ENCODE assay signal across 1 cellular context in the genomic region with DNA sequence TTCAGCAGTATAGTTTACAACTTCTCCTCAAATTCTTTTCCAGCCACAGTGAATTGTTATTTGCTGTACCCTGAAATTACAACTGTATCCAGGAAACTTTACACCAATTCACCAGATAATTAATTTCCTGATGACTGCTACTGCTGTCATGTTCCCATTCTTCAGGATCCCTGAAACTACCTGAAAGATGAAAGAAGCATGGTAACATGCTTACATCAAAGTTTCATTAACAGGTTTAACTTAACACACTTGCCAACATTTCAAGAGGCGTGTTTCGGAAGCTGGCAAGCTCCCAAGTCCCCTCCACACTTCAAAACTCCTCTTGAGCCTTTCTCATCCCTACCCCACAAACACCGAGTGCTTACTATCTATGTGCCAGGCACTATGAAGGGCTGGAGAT.
TF ChIP-seq lines count a peak whose summit lies in the region.

No MANE protein-coding gene starts in this region.

TF ChIP-seq in GM23338, 12 proteins besides CTCF, POLR2A, EP300 and RAD21:
- TF ChIP-seq, protein P1, sequence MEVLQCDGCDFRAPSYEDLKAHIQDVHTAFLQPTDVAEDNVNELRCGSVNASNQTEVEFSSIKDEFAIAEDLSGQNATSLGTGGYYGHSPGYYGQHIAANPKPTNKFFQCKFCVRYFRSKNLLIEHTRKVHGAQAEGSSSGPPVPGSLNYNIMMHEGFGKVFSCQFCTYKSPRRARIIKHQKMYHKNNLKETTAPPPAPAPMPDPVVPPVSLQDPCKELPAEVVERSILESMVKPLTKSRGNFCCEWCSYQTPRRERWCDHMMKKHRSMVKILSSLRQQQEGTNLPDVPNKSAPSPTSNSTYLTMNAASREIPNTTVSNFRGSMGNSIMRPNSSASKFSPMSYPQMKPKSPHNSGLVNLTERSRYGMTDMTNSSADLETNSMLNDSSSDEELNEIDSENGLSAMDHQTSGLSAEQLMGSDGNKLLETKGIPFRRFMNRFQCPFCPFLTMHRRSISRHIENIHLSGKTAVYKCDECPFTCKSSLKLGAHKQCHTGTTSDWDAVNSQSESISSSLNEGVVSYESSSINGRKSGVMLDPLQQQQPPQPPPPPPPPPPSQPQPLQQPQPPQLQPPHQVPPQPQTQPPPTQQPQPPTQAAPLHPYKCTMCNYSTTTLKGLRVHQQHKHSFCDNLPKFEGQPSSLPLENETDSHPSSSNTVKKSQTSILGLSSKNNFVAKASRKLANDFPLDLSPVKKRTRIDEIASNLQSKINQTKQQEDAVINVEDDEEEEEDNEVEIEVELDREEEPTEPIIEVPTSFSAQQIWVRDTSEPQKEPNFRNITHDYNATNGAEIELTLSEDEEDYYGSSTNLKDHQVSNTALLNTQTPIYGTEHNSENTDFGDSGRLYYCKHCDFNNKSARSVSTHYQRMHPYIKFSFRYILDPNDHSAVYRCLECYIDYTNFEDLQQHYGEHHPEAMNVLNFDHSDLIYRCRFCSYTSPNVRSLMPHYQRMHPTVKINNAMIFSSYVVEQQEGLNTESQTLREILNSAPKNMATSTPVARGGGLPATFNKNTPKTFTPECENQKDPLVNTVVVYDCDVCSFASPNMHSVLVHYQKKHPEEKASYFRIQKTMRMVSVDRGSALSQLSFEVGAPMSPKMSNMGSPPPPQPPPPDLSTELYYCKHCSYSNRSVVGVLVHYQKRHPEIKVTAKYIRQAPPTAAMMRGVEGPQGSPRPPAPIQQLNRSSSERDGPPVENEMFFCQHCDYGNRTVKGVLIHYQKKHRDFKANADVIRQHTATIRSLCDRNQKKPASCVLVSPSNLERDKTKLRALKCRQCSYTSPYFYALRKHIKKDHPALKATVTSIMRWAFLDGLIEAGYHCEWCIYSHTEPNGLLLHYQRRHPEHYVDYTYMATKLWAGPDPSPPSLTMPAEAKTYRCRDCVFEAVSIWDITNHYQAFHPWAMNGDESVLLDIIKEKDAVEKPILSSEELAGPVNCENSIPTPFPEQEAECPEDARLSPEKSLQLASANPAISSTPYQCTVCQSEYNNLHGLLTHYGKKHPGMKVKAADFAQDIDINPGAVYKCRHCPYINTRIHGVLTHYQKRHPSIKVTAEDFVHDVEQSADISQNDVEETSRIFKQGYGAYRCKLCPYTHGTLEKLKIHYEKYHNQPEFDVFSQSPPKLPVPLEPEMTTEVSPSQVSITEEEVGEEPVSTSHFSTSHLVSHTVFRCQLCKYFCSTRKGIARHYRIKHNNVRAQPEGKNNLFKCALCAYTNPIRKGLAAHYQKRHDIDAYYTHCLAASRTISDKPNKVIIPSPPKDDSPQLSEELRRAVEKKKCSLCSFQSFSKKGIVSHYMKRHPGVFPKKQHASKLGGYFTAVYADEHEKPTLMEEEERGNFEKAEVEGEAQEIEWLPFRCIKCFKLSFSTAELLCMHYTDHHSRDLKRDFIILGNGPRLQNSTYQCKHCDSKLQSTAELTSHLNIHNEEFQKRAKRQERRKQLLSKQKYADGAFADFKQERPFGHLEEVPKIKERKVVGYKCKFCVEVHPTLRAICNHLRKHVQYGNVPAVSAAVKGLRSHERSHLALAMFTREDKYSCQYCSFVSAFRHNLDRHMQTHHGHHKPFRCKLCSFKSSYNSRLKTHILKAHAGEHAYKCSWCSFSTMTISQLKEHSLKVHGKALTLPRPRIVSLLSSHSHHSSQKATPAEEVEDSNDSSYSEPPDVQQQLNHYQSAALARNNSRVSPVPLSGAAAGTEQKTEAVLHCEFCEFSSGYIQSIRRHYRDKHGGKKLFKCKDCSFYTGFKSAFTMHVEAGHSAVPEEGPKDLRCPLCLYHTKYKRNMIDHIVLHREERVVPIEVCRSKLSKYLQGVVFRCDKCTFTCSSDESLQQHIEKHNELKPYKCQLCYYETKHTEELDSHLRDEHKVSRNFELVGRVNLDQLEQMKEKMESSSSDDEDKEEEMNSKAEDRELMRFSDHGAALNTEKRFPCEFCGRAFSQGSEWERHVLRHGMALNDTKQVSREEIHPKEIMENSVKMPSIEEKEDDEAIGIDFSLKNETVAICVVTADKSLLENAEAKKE (CRISPR knock-in tag; IDR thresholded peaks at IDR 0.05), result no peak
- TF ChIP-seq STAT1 (IDR thresholded peaks at IDR 0.05; ENCODE audit: unreplicated experiment) (no peak), POLR2AphosphoS5 (IDR thresholded peaks at IDR 0.05; ENCODE audit: low read depth) (no peak), CREB1 (CRISPR knock-in tag; IDR thresholded peaks at IDR 0.05; ENCODE audit: low read depth) (no peak), ZNF114 (CRISPR knock-in tag; IDR thresholded peaks at IDR 0.05) (no peak), NANOG (IDR thresholded peaks at IDR 0.05; ENCODE audit: borderline replicate concordance) (no peak), EZH2 (IDR thresholded peaks at IDR 0.05; ENCODE audit: low read depth, unreplicated experiment) (no peak), EZH2phosphoT487 (IDR thresholded peaks at IDR 0.05; ENCODE audit: unreplicated experiment) (no peak), ZNF331 (CRISPR knock-in tag; IDR thresholded peaks at IDR 0.05; ENCODE audit: low read depth) (no peak), JUNB (IDR thresholded peaks at IDR 0.05; ENCODE audit: unreplicated experiment) (no peak)
- TF ChIP-seq, protein P2, sequence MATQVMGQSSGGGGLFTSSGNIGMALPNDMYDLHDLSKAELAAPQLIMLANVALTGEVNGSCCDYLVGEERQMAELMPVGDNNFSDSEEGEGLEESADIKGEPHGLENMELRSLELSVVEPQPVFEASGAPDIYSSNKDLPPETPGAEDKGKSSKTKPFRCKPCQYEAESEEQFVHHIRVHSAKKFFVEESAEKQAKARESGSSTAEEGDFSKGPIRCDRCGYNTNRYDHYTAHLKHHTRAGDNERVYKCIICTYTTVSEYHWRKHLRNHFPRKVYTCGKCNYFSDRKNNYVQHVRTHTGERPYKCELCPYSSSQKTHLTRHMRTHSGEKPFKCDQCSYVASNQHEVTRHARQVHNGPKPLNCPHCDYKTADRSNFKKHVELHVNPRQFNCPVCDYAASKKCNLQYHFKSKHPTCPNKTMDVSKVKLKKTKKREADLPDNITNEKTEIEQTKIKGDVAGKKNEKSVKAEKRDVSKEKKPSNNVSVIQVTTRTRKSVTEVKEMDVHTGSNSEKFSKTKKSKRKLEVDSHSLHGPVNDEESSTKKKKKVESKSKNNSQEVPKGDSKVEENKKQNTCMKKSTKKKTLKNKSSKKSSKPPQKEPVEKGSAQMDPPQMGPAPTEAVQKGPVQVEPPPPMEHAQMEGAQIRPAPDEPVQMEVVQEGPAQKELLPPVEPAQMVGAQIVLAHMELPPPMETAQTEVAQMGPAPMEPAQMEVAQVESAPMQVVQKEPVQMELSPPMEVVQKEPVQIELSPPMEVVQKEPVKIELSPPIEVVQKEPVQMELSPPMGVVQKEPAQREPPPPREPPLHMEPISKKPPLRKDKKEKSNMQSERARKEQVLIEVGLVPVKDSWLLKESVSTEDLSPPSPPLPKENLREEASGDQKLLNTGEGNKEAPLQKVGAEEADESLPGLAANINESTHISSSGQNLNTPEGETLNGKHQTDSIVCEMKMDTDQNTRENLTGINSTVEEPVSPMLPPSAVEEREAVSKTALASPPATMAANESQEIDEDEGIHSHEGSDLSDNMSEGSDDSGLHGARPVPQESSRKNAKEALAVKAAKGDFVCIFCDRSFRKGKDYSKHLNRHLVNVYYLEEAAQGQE (IDR thresholded peaks at IDR 0.05; ENCODE audit: unreplicated experiment), result no peak
- TF ChIP-seq, protein P3, sequence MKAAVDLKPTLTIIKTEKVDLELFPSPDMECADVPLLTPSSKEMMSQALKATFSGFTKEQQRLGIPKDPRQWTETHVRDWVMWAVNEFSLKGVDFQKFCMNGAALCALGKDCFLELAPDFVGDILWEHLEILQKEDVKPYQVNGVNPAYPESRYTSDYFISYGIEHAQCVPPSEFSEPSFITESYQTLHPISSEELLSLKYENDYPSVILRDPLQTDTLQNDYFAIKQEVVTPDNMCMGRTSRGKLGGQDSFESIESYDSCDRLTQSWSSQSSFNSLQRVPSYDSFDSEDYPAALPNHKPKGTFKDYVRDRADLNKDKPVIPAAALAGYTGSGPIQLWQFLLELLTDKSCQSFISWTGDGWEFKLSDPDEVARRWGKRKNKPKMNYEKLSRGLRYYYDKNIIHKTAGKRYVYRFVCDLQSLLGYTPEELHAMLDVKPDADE (IDR thresholded peaks at IDR 0.05), result no peak
